ENCODE assay signal across 8 cellular contexts in genomic region chr18:68623342-68623741, GRCh38.
DNase-seq lines count a peak whose midpoint lies in the region; ATAC-seq lines count a peak whose summit lies in the region.

No MANE protein-coding gene starts in this region.

- peak; percentile 7 for DNase-seq in activated naive CD4-positive, alpha-beta T cell treated with Interleukin-2 at 50 U/mL for 16 hours
- no peak for DNase-seq in activated naive CD4-positive, alpha-beta T cell (lab: John Stamatoyannopoulos, UW)
- peak; percentile 61 for DNase-seq in NCI-H2171 treated with DMSO at 0.1 percent for 48 hours (lab: John Stamatoyannopoulos, UW)
- peak; percentile 3 for DNase-seq in activated CD4-positive, alpha-beta T cell treated with anti-CD3 and anti-CD28 coated beads, Interleukin-2, amount 50 U/mL, for 1 hour
- DNase-seq in foreskin melanocyte, result peak; percentile 44
- DNase-seq in pulmonary artery endothelial cell (ENCODE audit: low read depth, low spot score), result peak; percentile 5

- ATAC-seq in HG02870 (IDR thresholded peaks at IDR 0.05; ENCODE audit: unreplicated experiment), result peak; percentile 57
- ATAC-seq in HG03520 (IDR thresholded peaks at IDR 0.05; ENCODE audit: unreplicated experiment), result no peak

Comparison
In these comparisons a context has a peak if more than half of its experiments do, and no peak if none do; other contexts are left out.
1. DNase-seq: peak in activated naive CD4-positive, alpha-beta T cell treated with Interleukin-2 at 50 U/mL for 16 hours (single experiment), NCI-H2171 treated with DMSO at 0.1 percent for 48 hours (single experiment), activated CD4-positive, alpha-beta T cell treated with anti-CD3 and anti-CD28 coated beads, Interleukin-2, amount 50 U/mL, for 1 hour (single experiment), foreskin melanocyte (single experiment) and pulmonary artery endothelial cell (single experiment); none in activated naive CD4-positive, alpha-beta T cell (0 of 4).